Comparison of ENCODE assay signal across 19 cellular contexts in the genomic region with DNA sequence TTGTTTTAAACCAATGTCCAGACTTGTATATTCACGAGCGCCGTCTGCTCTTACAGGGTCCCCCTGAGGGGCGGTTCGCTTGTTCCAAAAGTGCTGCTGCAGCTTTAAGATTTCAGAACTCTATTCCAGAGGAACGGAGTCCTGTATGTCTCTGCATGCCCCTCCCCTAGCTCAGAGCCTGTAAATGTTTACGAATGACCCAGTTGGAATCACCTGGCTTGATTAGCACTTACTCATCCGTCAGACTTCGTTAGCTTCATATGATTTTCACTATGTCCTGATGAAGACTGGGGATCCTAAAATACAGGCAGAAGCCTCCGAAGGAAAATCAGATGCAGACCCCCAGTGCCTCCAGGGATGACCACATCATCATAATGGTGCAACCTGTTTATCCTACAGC.
"Had no signal": no experiment of that assay in that cellular context is flagged by ENCODE, and none has a peak within 500 bp of the region (broad histone marks: within the 10 kb centered on the region; RNA-seq: fewer than 3 reads in every experiment).

No MANE protein-coding gene starts in this region.

- H3K36me3 ChIP-seq: colonic mucosa, left ventricle myocardium inferior, lower lobe of right lung, sigmoid colon, thoracic aorta, transverse colon had no signal

- H3K27me3 ChIP-seq: sigmoid colon had no signal

- H3K27ac ChIP-seq: colonic mucosa, left ventricle myocardium inferior, lower lobe of right lung, sigmoid colon, skin epidermis, thoracic aorta, transverse colon had no signal

- H3K9me3 ChIP-seq: colonic mucosa, sigmoid colon, thoracic aorta, transverse colon had no signal

- ATAC-seq: left cardiac atrium; lower lobe of right lung; natural killer cell; stimulated activated naive B cell treated with anti-CD40 and anti-IgM and Interleukin-4, amounts not matched to agents 10 μg/mL and 1 μg/mL and 100 μg/mL, for 72 hours; stimulated activated naive CD8-positive, alpha-beta T cell treated with anti-CD3 and anti-CD28 coated beads, Interleukin-15, amount 100 ng/mL, for 72 hours had no signal

- DNase-seq: colonic mucosa; dermis blood vessel endothelial cell; erythroblast; foreskin melanocyte; hippocampal formation; islet precursor cell; left cardiac atrium; left ventricle myocardium inferior; natural killer cell; sigmoid colon; stimulated activated CD4-positive, alpha-beta T cell treated with anti-CD3 and anti-CD28 coated beads, Interleukin-2, amount 100 ng/mL, for 24 hours; stimulated activated CD4-positive, alpha-beta T cell treated with anti-CD3 and anti-CD28 coated beads, Interleukin-4, amount 100 ng/mL, for 4 hours; stimulated activated naive B cell treated with anti-CD40 and anti-IgM and Interleukin-4, amounts not matched to agents 10 μg/mL and 1 μg/mL and 100 μg/mL, for 72 hours; stimulated activated naive CD8-positive, alpha-beta T cell treated with anti-CD3 and anti-CD28 coated beads, Interleukin-15, amount 100 ng/mL, for 72 hours; substantia nigra; transverse colon had no signal

- H3K4me3 ChIP-seq: colonic mucosa, left ventricle myocardium inferior, lower lobe of right lung, sigmoid colon, skin epidermis, thoracic aorta, transverse colon had no signal

- H3K4me1 ChIP-seq: colonic mucosa had no signal
